ENCODE assay signal across 27 cellular contexts in genomic region chr1:2188336-2188735, GRCh38. TPM values are rescaled to one million over a fixed set of nuclear protein-coding genes. Genes with fewer than 3 reads are reported as not detected.
A peak's percentile ranks its signal among the peaks of the same experiment; 100 is the strongest.
DNase-seq lines count a peak whose midpoint lies in the region; ATAC-seq and TF ChIP-seq lines count a peak whose summit lies in the region.
"Had no signal": no experiment of that assay in that cellular context is flagged by ENCODE, and none has a peak within 500 bp of the region (broad histone marks: within the 10 kb centered on the region; RNA-seq: fewer than 3 reads in every experiment).

No MANE protein-coding gene starts in this region.

- peaks cover 27% of the 10 kb centered on the region for H3K4me1 Mint-ChIP-seq in activated naive CD4-positive, alpha-beta T cell treated with anti-CD3 and anti-CD28 coated beads, Interleukin-2, amount 10 ng/mL, durations not matched to agents 7 days and 5 days
- no peaks in the 10 kb centered on the region for H3K4me1 Mint-ChIP-seq in activated T-helper 17 cell treated with anti-CD3 and anti-CD28 coated beads, Interleukin-2, amount 50 U/mL, for 72 hours

- H3K4me3 Mint-ChIP-seq in activated naive CD4-positive, alpha-beta T cell treated with anti-CD3 and anti-CD28 coated beads, Interleukin-2, amount 10 ng/mL, durations not matched to agents 7 days and 5 days = no peak overlapping the region
- H3K4me3 Mint-ChIP-seq in activated T-helper 17 cell treated with anti-CD3 and anti-CD28 coated beads, Interleukin-2, amount 50 U/mL, for 72 hours = no peak overlapping the region

- CTCF ChIA-PET in activated naive CD4-positive, alpha-beta T cell treated with anti-CD3 and anti-CD28 coated beads, Interleukin-2, amount 10 ng/mL, durations not matched to agents 7 days and 5 days (lab: Charles Lee) = interaction anchor here (1.0 kb wide), 1 partner anchor 14 kb away, joined by 5 read pairs; no protein-coding TSS in a partner anchor
- CTCF ChIA-PET in RWPE1 (lab: Yijun Ruan, JAX) = interaction anchor here (2.3 kb wide), 1 partner anchor 14 kb away, joined by 15 read pairs; no protein-coding TSS in a partner anchor

- H3K4me3 ChIP-seq in lower lobe of right lung = no peak overlapping the region
- no peak overlapping the region for H3K4me3 ChIP-seq in vagina
- H3K4me3 ChIP-seq: prostate gland, SJSA1 had no signal

- no peak for TF ChIP-seq POLR2A in vagina (IDR thresholded peaks at IDR 0.05)

- peaks cover 5% of the 10 kb centered on the region for H3K36me3 Mint-ChIP-seq in activated naive CD4-positive, alpha-beta T cell treated with anti-CD3 and anti-CD28 coated beads, Interleukin-2, amount 10 ng/mL, durations not matched to agents 7 days and 5 days
- peaks cover 10% of the 10 kb centered on the region for H3K36me3 Mint-ChIP-seq in activated T-helper 17 cell treated with anti-CD3 and anti-CD28 coated beads, Interleukin-2, amount 50 U/mL, for 72 hours (ENCODE audit: low read depth)

- intact Hi-C loops in lower lobe of right lung (cut with DNase I) (no loop called here), vagina (cut with DNase I) (no loop called here)

- no peak for DNase-seq in activated naive CD4-positive, alpha-beta T cell treated with anti-CD3 and anti-CD28 coated beads, Interleukin-2, amount 10 ng/mL, durations not matched to agents 7 days and 5 days
- no peak for DNase-seq in activated naive CD4-positive, alpha-beta T cell treated with Interleukin-2 at 50 U/mL for 16 hours
- no peak for DNase-seq in RWPE1 (ENCODE audit: low spot score)
- peak; percentile 45 for DNase-seq in lower lobe of right lung
- no peak for DNase-seq in vagina (ENCODE audit: extremely low spot score in 2 of 2)
- no peak for DNase-seq in superior temporal gyrus (ENCODE audit: extremely low spot score)
- DNase-seq: activated CD8-positive, alpha-beta memory T cell treated with anti-CD3 and anti-CD28 coated beads for 24 hours; activated gamma-delta T cell; amygdala; BE2C; colonic mucosa; GOT3; head of caudate nucleus; Kasumi-1; mammary epithelial cell; NCI-H1436 treated with DMSO at 0.1 percent for 48 hours; NCI-H774; sigmoid colon; stimulated activated CD4-positive, alpha-beta T cell treated with anti-CD3 and anti-CD28 coated beads, Interleukin-4, amount 100 ng/mL, for 24 hours; stimulated activated naive B cell treated with anti-CD40 and anti-IgM and Interleukin-4, amounts not matched to agents 10 μg/mL and 1 μg/mL and 100 μg/mL, for 72 hours had no signal

- peak overlapping the region; percentile 78 for H3K27ac Mint-ChIP-seq in activated naive CD4-positive, alpha-beta T cell treated with anti-CD3 and anti-CD28 coated beads, Interleukin-2, amount 10 ng/mL, durations not matched to agents 7 days and 5 days
- H3K27ac Mint-ChIP-seq in activated T-helper 17 cell treated with anti-CD3 and anti-CD28 coated beads, Interleukin-2, amount 50 U/mL, for 72 hours = no peak overlapping the region

- H3K9me3 ChIP-seq in lower lobe of right lung = no peaks in the 10 kb centered on the region
- no peaks in the 10 kb centered on the region for H3K9me3 ChIP-seq in vagina
- H3K9me3 ChIP-seq: A549, BE2C, breast epithelium, colonic mucosa, prostate gland, sigmoid colon, SJSA1 had no signal

- H3K27ac ChIP-seq in RWPE1 = peak overlapping the region; percentile 97
- H3K27ac ChIP-seq in lower lobe of right lung = no peak overlapping the region
- peak overlapping the region; percentile 0 for H3K27ac ChIP-seq in vagina
- H3K27ac ChIP-seq: SJSA1 had no signal

- H3K36me3 ChIP-seq in lower lobe of right lung (peaks cover 28% of the 10 kb centered on the region), vagina (peaks cover 0 to 4% of the 10 kb centered on the region in 2 donors)
- H3K36me3 ChIP-seq: BE2C, breast epithelium, colonic mucosa, prostate gland had no signal

- no peaks in the 10 kb centered on the region for H3K9me3 Mint-ChIP-seq in activated naive CD4-positive, alpha-beta T cell treated with anti-CD3 and anti-CD28 coated beads, Interleukin-2, amount 10 ng/mL, durations not matched to agents 7 days and 5 days
- H3K9me3 Mint-ChIP-seq in activated T-helper 17 cell treated with anti-CD3 and anti-CD28 coated beads, Interleukin-2, amount 50 U/mL, for 72 hours = no peaks in the 10 kb centered on the region
- H3K9me3 Mint-ChIP-seq: stimulated activated naive B cell treated with anti-CD40 and anti-IgM and Interleukin-4, amounts not matched to agents 10 μg/mL and 1 μg/mL and 100 μg/mL, for 72 hours had no signal

- TF ChIP-seq CTCF in RWPE1 (conservative IDR thresholded peaks at IDR 0.05; ENCODE audit: low read depth) (no peak), lower lobe of right lung (IDR thresholded peaks at IDR 0.05) (no peak), vagina (IDR thresholded peaks at IDR 0.05) (no peak)

- H3K4me1 ChIP-seq in lower lobe of right lung (peaks cover 41% of the 10 kb centered on the region), vagina (peaks cover 41% of the 10 kb centered on the region)
- H3K4me1 ChIP-seq: BE2C had no signal

- POLR2A ChIA-PET in RWPE1 (lab: Yijun Ruan, JAX; ENCODE audit: low non-redundant PET) = no interaction called here

- no peaks in the 10 kb centered on the region for H3K27me3 Mint-ChIP-seq in activated naive CD4-positive, alpha-beta T cell treated with anti-CD3 and anti-CD28 coated beads, Interleukin-2, amount 10 ng/mL, durations not matched to agents 7 days and 5 days
- no peaks in the 10 kb centered on the region for H3K27me3 Mint-ChIP-seq in activated T-helper 17 cell treated with anti-CD3 and anti-CD28 coated beads, Interleukin-2, amount 50 U/mL, for 72 hours
- H3K27me3 Mint-ChIP-seq: stimulated activated naive B cell treated with anti-CD40 and anti-IgM and Interleukin-4, amounts not matched to agents 10 μg/mL and 1 μg/mL and 100 μg/mL, for 72 hours had no signal

- H3K27me3 ChIP-seq in lower lobe of right lung (ENCODE audit: low read depth) = no peaks in the 10 kb centered on the region
- H3K27me3 ChIP-seq in vagina = no peaks in the 10 kb centered on the region
- H3K27me3 ChIP-seq: BE2C, breast epithelium, colonic mucosa, sigmoid colon, SJSA1 had no signal

- no peak for ATAC-seq in lower lobe of right lung
- ATAC-seq in activated T-helper 17 cell treated with anti-CD3 and anti-CD28 coated beads, Interleukin-2, amount 50 U/mL, for 72 hours (replicated peaks) = no peak
- ATAC-seq in HG03460 (IDR thresholded peaks at IDR 0.05; ENCODE audit: unreplicated experiment) = no peak
- ATAC-seq: activated CD4-positive, CD25-positive, alpha-beta regulatory T cell treated with anti-CD3 and anti-CD28 coated beads, Interleukin-2, amount 50 U/mL, for 24 hours had no signal

RNA-seq across cellular contexts. Expression of gene FAAP20, which starts 6.2 kb away (rescaled TPM):
- total RNA-seq in lower lobe of right lung = 50.9 TPM
- 92.3 TPM for total RNA-seq in vagina
- total RNA-seq in activated T-helper 17 cell treated with anti-CD3 and anti-CD28 coated beads, Interleukin-2, amount 50 U/mL, for 72 hours = 10 to 100 TPM; 56.7 to 68.3 TPM

RNA-seq across cellular contexts. Expression of gene SKI, which starts 39.8 kb away (rescaled TPM):
- total RNA-seq in lower lobe of right lung (90.0 TPM), vagina (53.8 TPM)
- total RNA-seq in activated T-helper 17 cell treated with anti-CD3 and anti-CD28 coated beads, Interleukin-2, amount 50 U/mL, for 72 hours = 10 to 100 TPM; 39.5 to 52.1 TPM
